10 cellular contexts compared by ENCODE assay signal in the genomic region with DNA sequence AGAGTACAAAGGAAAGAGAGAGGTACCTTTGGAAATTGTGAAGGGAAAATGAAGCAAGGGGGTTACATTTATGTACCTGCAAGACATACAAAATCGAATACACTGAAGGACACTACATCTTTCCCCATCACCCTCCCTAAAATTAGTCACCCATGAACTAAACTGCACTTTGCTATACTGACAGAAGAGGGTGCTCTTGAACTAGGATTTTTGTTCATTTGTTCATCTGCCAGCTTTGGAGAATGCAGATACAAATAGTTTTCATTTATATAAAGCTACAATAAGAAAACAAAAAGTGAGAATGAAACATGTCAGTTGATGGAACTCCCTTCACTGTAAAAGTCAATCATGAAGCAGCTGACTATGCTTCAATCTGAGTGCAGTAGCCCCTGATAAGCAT.
DNase-seq lines count a peak whose midpoint lies in the region; TF ChIP-seq lines count a peak whose summit lies in the region.
"Had no signal": no experiment of that assay in that cellular context is flagged by ENCODE, and none has a peak within 500 bp of the region (broad histone marks: within the 10 kb centered on the region; RNA-seq: fewer than 3 reads in every experiment).

No MANE protein-coding gene starts in this region.

- CTCF ChIA-PET in AG04449 (lab: Yijun Ruan, JAX) = interaction anchor here (0.6 to 5.5 kb wide), 26 partner anchors 8 to 708 kb away, joined by 3 to 38 read pairs (median 3); partner anchors contain the start of genes NCK1 and STAG1
- CTCF ChIA-PET in HEK293T (lab: Yijun Ruan, JAX) = interaction anchor here (0.5 kb wide), 1 partner anchor 334 kb away, joined by 3 read pairs; no protein-coding TSS in a partner anchor

- peak; percentile 28 for DNase-seq in AG04449 (ENCODE audit: low read depth, low spot score)
- DNase-seq in NCI-H748 treated with DMSO at 0.1 percent for 48 hours (lab: John Stamatoyannopoulos, UW) = peak; percentile 11
- DNase-seq in epithelial cell of esophagus (ENCODE audit: low read depth) = peak; percentile 63
- DNase-seq in HuH-7.5 (ENCODE audit: low spot score) = no peak
- no peak for DNase-seq in HEK293T (ENCODE audit: extremely low spot score)
- no peak for DNase-seq in GM03348 (ENCODE audit: low spot score)
- DNase-seq in caudate nucleus (lab: John Stamatoyannopoulos, UW) = no peak
- DNase-seq: lower lobe of right lung had no signal

- H3K4me3 ChIP-seq in AG04449 (ENCODE audit: low read depth, low read length) (no peak overlapping the region), epithelial cell of esophagus (ENCODE audit: low read length) (no peak overlapping the region)
- H3K4me3 ChIP-seq: lower lobe of right lung, SK-N-MC had no signal

- POLR2A ChIA-PET in AG04449 (lab: Yijun Ruan, JAX) = interaction anchor here (0.5 to 1.1 kb wide), 2 partner anchors 403 to 446 kb away, joined by 3 to 5 read pairs; partner anchors contain the start of gene STAG1
- POLR2A ChIA-PET in HEK293T (lab: Yijun Ruan, JAX) = interaction anchor here (0.7 kb wide), 1 partner anchor 109 kb away, joined by 3 read pairs; no protein-coding TSS in a partner anchor

- TF ChIP-seq CTCF in AG04449 (IDR thresholded peaks at IDR 0.05; ENCODE audit: insufficient read depth, low read length, missing control alignments) (peak; percentile 57), GM12873 (IDR thresholded peaks at IDR 0.05; ENCODE audit: insufficient read depth, low read depth, low read length, missing control alignments) (peak; percentile 63), epithelial cell of esophagus (IDR thresholded peaks at IDR 0.05; ENCODE audit: insufficient read depth, low read depth, low read length, missing control alignments) (peak; percentile 27)

- H3K27ac ChIP-seq in caudate nucleus (ENCODE audit: low read depth, low read length) = no peak overlapping the region
- H3K27ac ChIP-seq: lower lobe of right lung, SK-N-MC had no signal

TF ChIP-seq in HEK293T, 16 proteins besides CTCF, POLR2A, EP300 and RAD21:
- TF ChIP-seq ARNT (IDR thresholded peaks at IDR 0.05) (no peak), SP1 (IDR thresholded peaks at IDR 0.05) (no peak), LEF1 (IDR thresholded peaks at IDR 0.05; ENCODE audit: borderline replicate concordance) (no peak), CTBP1 (IDR thresholded peaks at IDR 0.05; ENCODE audit: borderline replicate concordance) (no peak), FOXM1 (IDR thresholded peaks at IDR 0.05; ENCODE audit: borderline replicate concordance) (no peak), TARDBP (IDR thresholded peaks at IDR 0.05) (no peak)

Comparison
In these comparisons a context has a peak if more than half of its experiments do, and no peak if none do; other contexts are left out.
1. DNase-seq: peak in AG04449 (single experiment), NCI-H748 treated with DMSO at 0.1 percent for 48 hours (single experiment) and epithelial cell of esophagus (single experiment); none in HuH-7.5 (single experiment), HEK293T (single experiment), GM03348 (single experiment) and caudate nucleus (0 of 61).
2. Peak in every context shown above with its lines, with median percentiles within 50 percentile points of each other: CTCF ChIP-seq.